ENCODE assay signal across 11 cellular contexts in the genomic region with DNA sequence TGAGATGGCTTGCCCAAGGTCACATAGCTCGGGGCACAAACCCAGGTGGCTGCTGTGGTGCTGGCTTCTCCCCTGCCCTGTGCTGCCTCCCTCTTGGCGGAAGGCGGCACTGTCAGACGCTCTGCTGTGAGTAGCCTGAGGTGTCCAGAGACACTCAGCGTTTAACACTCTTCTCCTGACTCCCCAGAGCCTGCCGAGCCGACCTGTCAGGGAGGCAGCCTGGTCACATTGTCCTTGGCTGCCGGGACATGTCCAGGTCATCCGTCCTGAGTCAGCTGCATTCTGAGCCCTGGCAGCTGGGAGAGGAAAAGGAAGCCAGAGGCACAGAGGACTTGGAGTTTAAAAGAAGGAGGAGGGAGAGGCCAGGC. TPM values are rescaled to one million over a fixed set of nuclear protein-coding genes. Genes with fewer than 3 reads are reported as not detected.
DNase-seq lines count a peak whose midpoint lies in the region; TF ChIP-seq lines count a peak whose summit lies in the region.
"Had no signal": no experiment of that assay in that cellular context is flagged by ENCODE, and none has a peak within 500 bp of the region (broad histone marks: within the 10 kb centered on the region; RNA-seq: fewer than 3 reads in every experiment).

No MANE protein-coding gene starts in this region.

- no peaks in the 10 kb centered on the region for H4K20me1 ChIP-seq in hepatocyte (ENCODE audit: insufficient read depth, poor library complexity, severe bottlenecking)

- H3K4me1 ChIP-seq in adrenal gland (replicated peaks in 1 of 2), result peaks cover 30 to 48% of the 10 kb centered on the region in 2 donors
- H3K4me1 ChIP-seq in hepatocyte (ENCODE audit: insufficient read depth), result no peaks in the 10 kb centered on the region
- H3K4me1 ChIP-seq in transverse colon, result peaks cover 20 to 51% (median 43%) of the 10 kb centered on the region in 4 donors

- TF ChIP-seq CTCF in adrenal gland (IDR thresholded peaks at IDR 0.05) (peak in 5 of 6 experiments; percentile 28 to 50 (median 37)), hepatocyte (IDR thresholded peaks at IDR 0.05; ENCODE audit: poor library complexity) (peak; percentile 18), transverse colon (IDR thresholded peaks at IDR 0.05) (peak; percentile 12 to 59 (median 31))

- H3K27ac ChIP-seq in adrenal gland (peak overlapping the region; percentile 20 to 91 (median 66)), hepatocyte (no peak overlapping the region), transverse colon (peak overlapping the region; percentile 67 to 75 (median 73))

- WGBS in adrenal gland, 4 donors, result 7 to 22% (median 9%) methylated on average over 5 to 9 of the region's 9 CpGs
- WGBS in hepatocyte (ENCODE audit: low lambda C conversion rate, missing lambda C conversion rate), result 33% methylated on average over 9 of the region's 9 CpGs
- WGBS in transverse colon (ENCODE audit: low coverage in 1 of 2), 2 donors, result 0 to 30% methylated on average over 1 to 9 of the region's 9 CpGs

- no peak overlapping the region for H2AFZ ChIP-seq in hepatocyte

- no peak overlapping the region for H3K4me3 ChIP-seq in adrenal gland
- H3K4me3 ChIP-seq in hepatocyte, result no peak overlapping the region
- H3K4me3 ChIP-seq in transverse colon, result no peak overlapping the region

- H3K27me3 ChIP-seq in adrenal gland (no peaks in the 10 kb centered on the region), hepatocyte (no peaks in the 10 kb centered on the region), transverse colon (no peaks in the 10 kb centered on the region)

- H3K9me2 ChIP-seq in hepatocyte (replicated peaks; ENCODE audit: insufficient read depth), result no peaks in the 10 kb centered on the region

- H3K79me2 ChIP-seq in hepatocyte, result no peaks in the 10 kb centered on the region

- in situ Hi-C loops in transverse colon (cut with MboI; ENCODE audit: low pct_ligation_motif_present in 1 of 4, low pct_unique_long_range_greater_than_20kb in 1 of 4, low sequenced_read_pairs in 3 of 4), result no loop called here

- H3K36me3 ChIP-seq in adrenal gland (replicated peaks in 1 of 2) (no peaks in the 10 kb centered on the region), hepatocyte (replicated peaks; ENCODE audit: insufficient read depth, low read depth) (no peaks in the 10 kb centered on the region), transverse colon (no peaks in the 10 kb centered on the region)

- no peak for TF ChIP-seq EP300 in transverse colon (IDR thresholded peaks at IDR 0.05; ENCODE audit: low read depth)

- peak in 1 of 2 donors; percentile 67 for TF ChIP-seq POLR2A in adrenal gland (IDR thresholded peaks at IDR 0.05)
- TF ChIP-seq POLR2A in transverse colon (IDR thresholded peaks at IDR 0.05), result peak; percentile 21

- no peak overlapping the region for H3K4me2 ChIP-seq in hepatocyte

- intact Hi-C loops in adrenal gland (cut with DNase I) (no loop called here), transverse colon (cut with DNase I; ENCODE audit: low total_unique reads) (no loop called here)

- DNase-seq in NCI-H82 (lab: John Stamatoyannopoulos, UW), result peak; percentile 30
- no peak for DNase-seq in NCI-H82 treated with DMSO at 0.1 percent for 48 hours (lab: John Stamatoyannopoulos, UW; ENCODE audit: unreplicated experiment)
- peak; percentile 82 to 95 (median 93) for DNase-seq in adrenal gland
- DNase-seq in hepatocyte (ENCODE audit: low spot score), result peak; percentile 48
- peak; percentile 66 for DNase-seq in transverse colon
- DNase-seq in DMS153 (lab: John Stamatoyannopoulos, UW), result no peak
- no peak for DNase-seq in NOMO-1 (lab: John Stamatoyannopoulos, UW; ENCODE audit: unreplicated experiment in 2 of 2)
- DNase-seq in stimulated activated CD4-positive, alpha-beta T cell treated with anti-CD3 and anti-CD28 coated beads, Interleukin-15, amount 100 ng/mL, for 24 hours, result no peak
- DNase-seq: activated T-cell treated with anti-CD3 and anti-CD28 coated beads, Interleukin-2, amount 50 U/mL, for 48 hours; NCI-H345 had no signal

- H3K9me3 ChIP-seq in adrenal gland (replicated peaks in 1 of 3) (no peaks in the 10 kb centered on the region), hepatocyte (ENCODE audit: low read depth) (no peaks in the 10 kb centered on the region), transverse colon (no peaks in the 10 kb centered on the region)

RNA-seq across cellular contexts. Expression of gene LMAN1L, which starts 4.7 kb away (rescaled TPM):
- 10 to 100 TPM in 1 of 8 donors, 1 to 10 TPM in 6, not detected in 1; 1.6 to 11.2 (median 5.1) TPM for total RNA-seq in adrenal gland
- polyA plus RNA-seq in adrenal gland, result 10 to 100 TPM in 1 of 3 donors, 1 to 10 TPM in 1, under 1 TPM in 1; 0.88 to 12.5 (median 7.3) TPM
- not detected in 2 replicates for total RNA-seq in hepatocyte
- not detected in 2 replicates for polyA plus RNA-seq in hepatocyte
- total RNA-seq in transverse colon, result 10 to 100 TPM in 1 of 4 donors, not detected in 3; 20.2 TPM
- polyA plus RNA-seq: CD14-positive monocyte had no signal

RNA-seq across cellular contexts. Expression of gene CPLX3, which starts 9.1 kb away (rescaled TPM):
- 1 to 10 TPM in 2 of 8 donors, under 1 TPM in 4, not detected in 2; 0.51 to 3.6 (median 0.75) TPM for total RNA-seq in adrenal gland
- polyA plus RNA-seq in adrenal gland, result 10 to 100 TPM in 2 of 3 donors, 1 to 10 TPM in 1; 1.1 to 24.1 (median 24.0) TPM
- total RNA-seq in hepatocyte, result not detected in 2 replicates
- 0.10 TPM in 1 of 2 replicates, not detected in the other for polyA plus RNA-seq in hepatocyte
- total RNA-seq in transverse colon, result not detected
- polyA plus RNA-seq: CD14-positive monocyte had no signal

RNA-seq across cellular contexts. Expression of gene ULK3, which starts 25.6 kb away (rescaled TPM):
- total RNA-seq in adrenal gland, result 10 to 100 TPM; 30.1 to 83.6 (median 52.5) TPM
- 100 to 1,000 TPM in 2 of 3 donors, 10 to 100 TPM in 1; 21.7 to 126 (median 124) TPM for polyA plus RNA-seq in adrenal gland
- total RNA-seq in hepatocyte, result 37.6 and 40.4 TPM in 2 replicates
- polyA plus RNA-seq in hepatocyte, result 45.7 and 46.3 TPM in 2 replicates
- total RNA-seq in transverse colon, result 100 to 1,000 TPM; 138 to 473 (median 312) TPM

RNA-seq across cellular contexts. Expression of gene CSK, which starts 35.5 kb away (rescaled TPM):
- total RNA-seq in adrenal gland (10 to 100 TPM; 13.8 to 59.4 (median 30.1) TPM), hepatocyte (15.8 and 16.9 TPM in 2 replicates), transverse colon (100 to 1,000 TPM in 1 of 4 donors, 10 to 100 TPM in 3; 59.7 to 176 (median 73.4) TPM)
- polyA plus RNA-seq in adrenal gland (10 to 100 TPM; 20.5 to 46.4 (median 25.8) TPM), hepatocyte (19.1 and 21.8 TPM in 2 replicates)

RNA-seq across cellular contexts. Expression of gene SCAMP2, which starts 55.8 kb away (rescaled TPM):
- 100 to 1,000 TPM in 5 of 8 donors, 10 to 100 TPM in 3; 79.1 to 185 (median 104) TPM for total RNA-seq in adrenal gland
- 100 to 1,000 TPM in 1 of 3 donors, 10 to 100 TPM in 2; 45.0 to 109 (median 61.9) TPM for polyA plus RNA-seq in adrenal gland
- total RNA-seq in hepatocyte, result 64.0 and 84.3 TPM in 2 replicates
- polyA plus RNA-seq in hepatocyte, result 123 and 130 TPM in 2 replicates
- 100 to 1,000 TPM; 154 to 234 (median 193) TPM for total RNA-seq in transverse colon

Comparison
In these comparisons a context has a peak if more than half of its experiments do, and no peak if none do; other contexts are left out.
1. DNase-seq: peak in NCI-H82 (single experiment), adrenal gland (7 of 7), hepatocyte (single experiment) and transverse colon (single experiment); none in NCI-H82 treated with DMSO at 0.1 percent for 48 hours (single experiment), DMS153 (single experiment), NOMO-1 (0 of 2) and stimulated activated CD4-positive, alpha-beta T cell treated with anti-CD3 and anti-CD28 coated beads, Interleukin-15, amount 100 ng/mL, for 24 hours (single experiment).
2. Peak in every context shown above with its lines, with median percentiles within 50 percentile points of each other: CTCF ChIP-seq.